Comparison of ENCODE assay signal across 8 cellular contexts in genomic region chr15:98801234-98801561, GRCh38.
DNase-seq lines count a peak whose midpoint lies in the region; ATAC-seq, FAIRE-seq and TF ChIP-seq lines count a peak whose summit lies in the region.

No MANE protein-coding gene starts in this region.

- H3K27ac Mint-ChIP-seq in activated naive CD8-positive, alpha-beta T cell treated with anti-CD3 and anti-CD28 coated beads, Interleukin-2, amount 50 U/mL, for 24 hours, result peak overlapping the region; percentile 57

- H3K27me3 Mint-ChIP-seq in activated naive CD8-positive, alpha-beta T cell treated with anti-CD3 and anti-CD28 coated beads, Interleukin-2, amount 50 U/mL, for 24 hours, result no peaks in the 10 kb centered on the region

- intact Hi-C loops in left ventricle myocardium inferior (cut with micrococcal nuclease) (no loop called here), Right ventricle myocardium inferior (cut with DNase I) (loop anchor here (5.0 kb wide), 1 partner anchor 41 kb away; no protein-coding TSS in a partner anchor), upper lobe of right lung (cut with DNase I) (no loop called here)

- no peaks in the 10 kb centered on the region for H3K36me3 Mint-ChIP-seq in activated naive CD8-positive, alpha-beta T cell treated with anti-CD3 and anti-CD28 coated beads, Interleukin-2, amount 50 U/mL, for 24 hours (ENCODE audit: low read depth)

- H3K4me1 ChIP-seq in left ventricle myocardium inferior (peaks cover 68% of the 10 kb centered on the region), upper lobe of right lung (peaks cover 40% of the 10 kb centered on the region)

- ATAC-seq in Right ventricle myocardium inferior (no peak), GM21447 (IDR thresholded peaks at IDR 0.05; ENCODE audit: unreplicated experiment) (no peak), GM21390 (IDR thresholded peaks at IDR 0.05; ENCODE audit: unreplicated experiment) (no peak), upper lobe of right lung (no peak)
- peak; percentile 47 for ATAC-seq in activated naive CD8-positive, alpha-beta T cell treated with anti-CD3 and anti-CD28 coated beads, Interleukin-2, amount 50 U/mL, for 24 hours

- H3K9me3 Mint-ChIP-seq in activated naive CD8-positive, alpha-beta T cell treated with anti-CD3 and anti-CD28 coated beads, Interleukin-2, amount 50 U/mL, for 24 hours, result no peaks in the 10 kb centered on the region

- peak overlapping the region; percentile 69 for H3K27ac ChIP-seq in left ventricle myocardium inferior (replicated peaks)
- no peak overlapping the region for H3K27ac ChIP-seq in upper lobe of right lung

- H3K4me3 ChIP-seq in left ventricle myocardium inferior (no peak overlapping the region), upper lobe of right lung (no peak overlapping the region)

- H3K4me1 Mint-ChIP-seq in activated naive CD8-positive, alpha-beta T cell treated with anti-CD3 and anti-CD28 coated beads, Interleukin-2, amount 50 U/mL, for 24 hours, result peaks cover 39% of the 10 kb centered on the region

- H3K27me3 ChIP-seq in left ventricle myocardium inferior (ENCODE audit: low read depth) (no peaks in the 10 kb centered on the region), upper lobe of right lung (no peaks in the 10 kb centered on the region)

- TF ChIP-seq CTCF in left ventricle myocardium inferior (IDR thresholded peaks at IDR 0.05; ENCODE audit: borderline replicate concordance) (no peak), upper lobe of right lung (IDR thresholded peaks at IDR 0.05) (no peak)

- H3K36me3 ChIP-seq in left ventricle myocardium inferior, result no peaks in the 10 kb centered on the region
- no peaks in the 10 kb centered on the region for H3K36me3 ChIP-seq in upper lobe of right lung

- FAIRE-seq in urothelium cell line (lab: Jason Lieb, UNC), result no peak

- H3K4me3 Mint-ChIP-seq in activated naive CD8-positive, alpha-beta T cell treated with anti-CD3 and anti-CD28 coated beads, Interleukin-2, amount 50 U/mL, for 24 hours, result no peak overlapping the region

- DNase-seq in left ventricle myocardium inferior (no peak), Right ventricle myocardium inferior (ENCODE audit: missing footprints) (no peak), medulla oblongata (ENCODE audit: extremely low spot score) (peak; percentile 95), urothelium cell line (ENCODE audit: low spot score) (peak; percentile 29), upper lobe of right lung (no peak)
- no peak for DNase-seq in activated naive CD8-positive, alpha-beta T cell treated with anti-CD3 and anti-CD28 coated beads, Interleukin-2, amount 50 U/mL, for 24 hours

- H3K9me3 ChIP-seq in left ventricle myocardium inferior (replicated peaks), result no peaks in the 10 kb centered on the region
- H3K9me3 ChIP-seq in upper lobe of right lung, result no peaks in the 10 kb centered on the region

Comparison
In these comparisons a context has a peak if more than half of its experiments do, and no peak if none do; other contexts are left out.
1. DNase-seq: peak in medulla oblongata (single experiment) and urothelium cell line (single experiment); none in left ventricle myocardium inferior (single experiment), Right ventricle myocardium inferior (single experiment), activated naive CD8-positive, alpha-beta T cell treated with anti-CD3 and anti-CD28 coated beads, Interleukin-2, amount 50 U/mL, for 24 hours (single experiment) and upper lobe of right lung (single experiment).